Comparison of ENCODE assay signal across 1 cellular context in genomic region chr7:121023683-121024507, GRCh38.
TF ChIP-seq lines count a peak whose summit lies in the region.

No MANE protein-coding gene starts in this region.

TF ChIP-seq in K562, 482 proteins besides CTCF, POLR2A, EP300 and RAD21 (continued from another document and continues in another):
- no peak for TF ChIP-seq TSHZ1 (CRISPR knock-in tag; IDR thresholded peaks at IDR 0.05)
- no peak for TF ChIP-seq ZFPM2 (CRISPR knock-in tag; IDR thresholded peaks at IDR 0.05)
- no peak for TF ChIP-seq EGR1 (conservative IDR thresholded peaks at IDR 0.05)
- TF ChIP-seq LCOR (CRISPR knock-in tag; IDR thresholded peaks at IDR 0.05): no peak
- no peak for TF ChIP-seq ZNF263 (CRISPR knock-in tag; IDR thresholded peaks at IDR 0.05; ENCODE audit: borderline replicate concordance)
- no peak for TF ChIP-seq CBX8 (IDR thresholded peaks at IDR 0.05; ENCODE audit: borderline replicate concordance, extremely low read depth, low read depth, low read length, poor library complexity, severe bottlenecking)
- no peak for TF ChIP-seq HMG20A (CRISPR knock-in tag; conservative IDR thresholded peaks at IDR 0.05)
- no peak for TF ChIP-seq KDM2B (CRISPR knock-in tag; IDR thresholded peaks at IDR 0.05)
- TF ChIP-seq ZNF23 (CRISPR knock-in tag; IDR thresholded peaks at IDR 0.05): no peak
- TF ChIP-seq CHD2 (IDR thresholded peaks at IDR 0.05; ENCODE audit: low read depth, low read length): no peak
- TF ChIP-seq ZBTB33 (CRISPR knock-in tag; IDR thresholded peaks at IDR 0.05): no peak
- no peak for TF ChIP-seq CXXC5 (CRISPR knock-in tag; IDR thresholded peaks at IDR 0.05)
- no peak; the same call in 1 of the 2 replicates for TF ChIP-seq PTRF (tag; IDR thresholded peaks at IDR 0.05)
- no peak for TF ChIP-seq PML (IDR thresholded peaks at IDR 0.05; ENCODE audit: low read length)
- no peak for TF ChIP-seq ZNF274 (IDR thresholded peaks at IDR 0.05; ENCODE audit: borderline replicate concordance, low read depth, low read length)
- TF ChIP-seq NR1H2 (CRISPR knock-in tag; IDR thresholded peaks at IDR 0.05): no peak
- TF ChIP-seq STAG1 (CRISPR knock-in tag; IDR thresholded peaks at IDR 0.05; ENCODE audit: borderline replicate concordance): no peak
- TF ChIP-seq ZBTB5 (IDR thresholded peaks at IDR 0.05): no peak
- TF ChIP-seq PBX2 (CRISPR knock-in tag; IDR thresholded peaks at IDR 0.05; ENCODE audit: low read depth): no peak
- 0 out of 2 replicates have a peak, but pooled peaks have one; percentile 14 for TF ChIP-seq PBX2 (tag; conservative IDR thresholded peaks at IDR 0.05; ENCODE audit: low read depth)
- TF ChIP-seq TAF7 (tag; IDR thresholded peaks at IDR 0.05): no peak
- TF ChIP-seq ZNF764 (CRISPR knock-in tag; IDR thresholded peaks at IDR 0.05; ENCODE audit: low read depth): no peak
- no peak for TF ChIP-seq ZBTB11 (CRISPR knock-in tag; IDR thresholded peaks at IDR 0.05)
- no peak for TF ChIP-seq ZNF57 (CRISPR knock-in tag; IDR thresholded peaks at IDR 0.05)
- no peak for TF ChIP-seq TAF15 (IDR thresholded peaks at IDR 0.05; ENCODE audit: low read depth, low read length)
- no peak for TF ChIP-seq SUPT5H (IDR thresholded peaks at IDR 0.05)
- 0 out of 2 replicates have a peak, but pooled peaks have one; percentile 10 for TF ChIP-seq OTX1 (CRISPR knock-in tag; IDR thresholded peaks at IDR 0.05)
- no peak for TF ChIP-seq DMBX1 (CRISPR knock-in tag; IDR thresholded peaks at IDR 0.05; ENCODE audit: borderline replicate concordance)
- TF ChIP-seq TAF1 (IDR thresholded peaks at IDR 0.05; ENCODE audit: control insufficient read depth, extremely low read depth, insufficient read depth, low read length, severe bottlenecking): no peak
- TF ChIP-seq HMBOX1 (IDR thresholded peaks at IDR 0.05): 0 out of 2 replicates have a peak, but pooled peaks have one; percentile 30
- no peak for TF ChIP-seq GTF2E2 (tag; IDR thresholded peaks at IDR 0.05)
- TF ChIP-seq ELF1 (tag; IDR thresholded peaks at IDR 0.05): peak; percentile 54
- TF ChIP-seq KAT7 (CRISPR knock-in tag; IDR thresholded peaks at IDR 0.05; ENCODE audit: borderline replicate concordance): no peak
- no peak for TF ChIP-seq ZNF696 (CRISPR knock-in tag; conservative IDR thresholded peaks at IDR 0.05)
- TF ChIP-seq EWSR1 (IDR thresholded peaks at IDR 0.05; ENCODE audit: borderline replicate concordance, low read depth, partially characterized antibody): no peak
- no peak for TF ChIP-seq ZBTB9 (CRISPR knock-in tag; IDR thresholded peaks at IDR 0.05)
- TF ChIP-seq NFE2 (IDR thresholded peaks at IDR 0.05; ENCODE audit: low read depth): no peak
- TF ChIP-seq ZNF217 (CRISPR knock-in tag; IDR thresholded peaks at IDR 0.05): no peak
- TF ChIP-seq ZNF75A (CRISPR knock-in tag; IDR thresholded peaks at IDR 0.05): no peak
- no peak for TF ChIP-seq POLR3G (IDR thresholded peaks at IDR 0.05; ENCODE audit: extremely low read depth, insufficient read length, insufficient replicate concordance)
- TF ChIP-seq GABPA (tag; conservative IDR thresholded peaks at IDR 0.05; ENCODE audit: low read depth): no peak
- no peak for TF ChIP-seq ASH1L (IDR thresholded peaks at IDR 0.05; ENCODE audit: borderline replicate concordance, low read depth, partially characterized antibody)
- no peak for TF ChIP-seq HLTF (IDR thresholded peaks at IDR 0.05)
- TF ChIP-seq ZNF282 (CRISPR knock-in tag; IDR thresholded peaks at IDR 0.05): no peak
- no peak for TF ChIP-seq THRAP3 (IDR thresholded peaks at IDR 0.05; ENCODE audit: borderline replicate concordance)
- TF ChIP-seq NCOR1 (IDR thresholded peaks at IDR 0.05): peak; percentile 22; the same call in 1 of the 2 replicates
- TF ChIP-seq ZNF280B (CRISPR knock-in tag; IDR thresholded peaks at IDR 0.05): no peak
